17 cellular contexts compared by ENCODE assay signal in the genomic region with DNA sequence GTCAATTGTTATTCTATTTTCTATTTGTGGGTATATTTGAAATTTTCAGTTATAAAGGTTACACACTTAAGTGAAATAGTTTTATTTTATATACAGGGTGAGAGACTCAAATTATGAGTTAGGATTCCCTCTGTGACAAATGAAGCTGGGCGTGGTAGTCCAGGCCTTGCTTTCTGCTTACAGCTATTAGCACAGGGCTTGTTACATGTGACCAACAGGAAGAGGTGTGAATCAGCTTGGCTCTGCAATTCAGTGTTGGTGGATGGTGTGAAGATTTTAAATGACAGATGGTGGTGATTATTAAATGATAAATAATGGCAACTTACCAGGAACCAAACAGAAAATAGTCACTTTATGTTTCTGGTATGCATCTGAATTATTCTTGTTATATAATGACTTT.
DNase-seq lines count a peak whose midpoint lies in the region; ATAC-seq, FAIRE-seq and TF ChIP-seq lines count a peak whose summit lies in the region.
"Had no signal": no experiment of that assay in that cellular context is flagged by ENCODE, and none has a peak within 500 bp of the region (broad histone marks: within the 10 kb centered on the region; RNA-seq: fewer than 3 reads in every experiment).

No MANE protein-coding gene starts in this region.

- DNase-seq in G401 (ENCODE audit: low spot score) (peak; percentile 41), NCI-H2227 (lab: John Stamatoyannopoulos, UW; ENCODE audit: unreplicated experiment) (peak; percentile 28), lung microvascular endothelial cell (ENCODE audit: low read depth in 2 of 2) (peak; percentile 35 to 79), brain microvascular endothelial cell (no peak), D721Med (ENCODE audit: insufficient read length, low spot score) (no peak), cerebellar nuclear complex (lab: John Stamatoyannopoulos, UW) (no peak)
- DNase-seq in central memory CD8-positive, alpha-beta T cell (ENCODE audit: low spot score in 2 of 2): no peak
- no peak for DNase-seq in naive thymus-derived CD8-positive, alpha-beta T cell
- DNase-seq: activated CD8-positive, alpha-beta T cell treated with anti-CD3 and anti-CD28 coated beads for 36 hours; DMS79 treated with DMSO at 0.1 percent for 48 hours; effector memory CD4-positive, alpha-beta T cell; NCI-H2029 had no signal

- H3K4me3 Mint-ChIP-seq in central memory CD8-positive, alpha-beta T cell: no peak overlapping the region
- no peak overlapping the region for H3K4me3 Mint-ChIP-seq in naive thymus-derived CD8-positive, alpha-beta T cell
- H3K4me3 Mint-ChIP-seq: activated CD8-positive, alpha-beta T cell treated with anti-CD3 and anti-CD28 coated beads for 36 hours; B cell had no signal

- H3K27me3 ChIP-seq in brain microvascular endothelial cell (replicated peaks): no peaks in the 10 kb centered on the region
- H3K27me3 ChIP-seq: ascending aorta, gastroesophageal sphincter had no signal

- no peaks in the 10 kb centered on the region for H3K36me3 Mint-ChIP-seq in central memory CD8-positive, alpha-beta T cell (ENCODE audit: insufficient read depth)
- peaks cover 5 to 17% (median 5%) of the 10 kb centered on the region in 3 donors for H3K36me3 Mint-ChIP-seq in naive thymus-derived CD8-positive, alpha-beta T cell

- peaks cover 10% of the 10 kb centered on the region for H3K4me1 Mint-ChIP-seq in central memory CD8-positive, alpha-beta T cell
- peaks cover 13 to 23% (median 22%) of the 10 kb centered on the region in 4 donors for H3K4me1 Mint-ChIP-seq in naive thymus-derived CD8-positive, alpha-beta T cell
- H3K4me1 Mint-ChIP-seq: B cell had no signal

- no peaks in the 10 kb centered on the region for H3K36me3 ChIP-seq in brain microvascular endothelial cell (replicated peaks)
- H3K36me3 ChIP-seq: ascending aorta, gastroesophageal sphincter had no signal

- in situ Hi-C loops in G401 (cut with HindIII; ENCODE audit: low sequenced_read_pairs) (no loop called here), brain microvascular endothelial cell (cut with HindIII; ENCODE audit: low pct_ligation_motif_present, low sequenced_read_pairs) (no loop called here)

- FAIRE-seq in D721Med (lab: Jason Lieb, UNC): no peak
- FAIRE-seq: TTC549 had no signal

- H3K4me3 ChIP-seq in brain microvascular endothelial cell (ENCODE audit: low read depth, low read length): no peak overlapping the region
- H3K4me3 ChIP-seq: ascending aorta, gastroesophageal sphincter had no signal

- no peak overlapping the region for H3K27ac ChIP-seq in brain microvascular endothelial cell
- H3K27ac ChIP-seq: ascending aorta, gastroesophageal sphincter had no signal

- no peaks in the 10 kb centered on the region for H3K9me3 Mint-ChIP-seq in central memory CD8-positive, alpha-beta T cell
- no peaks in the 10 kb centered on the region for H3K9me3 Mint-ChIP-seq in naive thymus-derived CD8-positive, alpha-beta T cell
- H3K9me3 Mint-ChIP-seq: activated CD8-positive, alpha-beta T cell treated with anti-CD3 and anti-CD28 coated beads for 36 hours had no signal

- peak; percentile 54 for ATAC-seq in central memory CD8-positive, alpha-beta T cell (replicated peaks; ENCODE audit: extremely low read depth, poor library complexity, severe bottlenecking)
- no peak for ATAC-seq in naive thymus-derived CD8-positive, alpha-beta T cell
- ATAC-seq: activated CD8-positive, alpha-beta T cell treated with anti-CD3 and anti-CD28 coated beads for 36 hours; gastroesophageal sphincter; HCT116 had no signal

- no peak overlapping the region for H3K27ac Mint-ChIP-seq in central memory CD8-positive, alpha-beta T cell (ENCODE audit: low read depth)
- peak overlapping the region in 4 of 10 donors; percentile 9 to 53 (median 25) for H3K27ac Mint-ChIP-seq in naive thymus-derived CD8-positive, alpha-beta T cell
- H3K27ac Mint-ChIP-seq: activated CD8-positive, alpha-beta T cell treated with anti-CD3 and anti-CD28 coated beads for 36 hours; B cell had no signal

- POLR2A ChIA-PET in naive thymus-derived CD8-positive, alpha-beta T cell (lab: Charles Lee): no interaction called here

- TF ChIP-seq CTCF in brain microvascular endothelial cell (IDR thresholded peaks at IDR 0.05; ENCODE audit: low read depth, low read length, missing control alignments): no peak
- TF ChIP-seq CTCF in D721Med (IDR thresholded peaks at IDR 0.05; ENCODE audit: insufficient read depth, missing control alignments): no peak

- no peaks in the 10 kb centered on the region for H3K27me3 Mint-ChIP-seq in central memory CD8-positive, alpha-beta T cell
- H3K27me3 Mint-ChIP-seq in naive thymus-derived CD8-positive, alpha-beta T cell: no peaks in the 10 kb centered on the region
- H3K27me3 Mint-ChIP-seq: activated CD8-positive, alpha-beta T cell treated with anti-CD3 and anti-CD28 coated beads for 36 hours; B cell had no signal

Comparison
In these comparisons a context has a peak if more than half of its experiments do, and no peak if none do; other contexts are left out.
1. DNase-seq: peak in G401 (single experiment), NCI-H2227 (single experiment) and lung microvascular endothelial cell (2 of 2); none in central memory CD8-positive, alpha-beta T cell (0 of 2), brain microvascular endothelial cell (single experiment), naive thymus-derived CD8-positive, alpha-beta T cell (0 of 10), D721Med (single experiment) and cerebellar nuclear complex (0 of 2).